Comparison of ENCODE assay signal across 18 cellular contexts in the genomic region with DNA sequence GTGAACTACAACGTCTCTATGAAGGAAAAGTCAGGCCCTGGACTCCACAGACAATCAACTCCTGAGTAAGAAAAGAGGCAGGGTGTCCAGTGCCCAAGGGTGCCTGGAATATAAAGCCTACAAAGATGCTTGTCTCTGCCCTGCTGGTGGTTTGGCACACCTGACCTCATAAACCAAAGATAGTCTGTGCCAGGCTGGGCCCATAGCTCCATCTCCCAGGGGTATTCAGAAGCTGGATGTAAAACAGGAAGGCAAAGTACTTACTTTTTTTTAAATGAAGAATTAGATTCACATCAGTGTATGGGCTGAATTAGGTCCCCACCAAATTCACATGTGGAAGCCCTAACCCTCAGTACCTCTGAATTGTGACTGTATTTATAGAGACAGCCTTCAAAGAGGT.
DNase-seq lines count a peak whose midpoint lies in the region; ATAC-seq, FAIRE-seq and TF ChIP-seq lines count a peak whose summit lies in the region.
"Had no signal": no experiment of that assay in that cellular context is flagged by ENCODE, and none has a peak within 500 bp of the region (broad histone marks: within the 10 kb centered on the region; RNA-seq: fewer than 3 reads in every experiment).

No MANE protein-coding gene starts in this region.

- H3K9ac ChIP-seq in K562 (ENCODE audit: insufficient read depth in 1 of 2, low read depth in 2 of 2, low read length in 2 of 2) (no peak overlapping the region), neural progenitor cell (no peak overlapping the region)
- H3K9ac ChIP-seq: KMS-11 had no signal

- POLR2A ChIA-PET in K562 (lab: Yijun Ruan, JAX), result interaction anchor here (1.0 to 1.3 kb wide), 2 partner anchors 13 to 67 kb away, joined by 3 read pairs; partner anchors contain the start of gene HERC1

- peaks cover 5% of the 10 kb centered on the region for H3K27me3 Mint-ChIP-seq in activated naive CD4-positive, alpha-beta T cell treated with anti-CD3 and anti-CD28 coated beads, Interleukin-2, amount 10 ng/mL, durations not matched to agents 7 days and 5 days
- H3K27me3 Mint-ChIP-seq in neural progenitor cell (ENCODE audit: insufficient read depth, low read depth), result peaks cover 8% of the 10 kb centered on the region

- H3K4me3 ChIP-seq in K562 (no peak overlapping the region), neural progenitor cell (no peak overlapping the region), thyroid gland (replicated peaks in 1 of 3) (no peak overlapping the region), right cardiac atrium (ENCODE audit: low read length) (no peak overlapping the region)
- H3K4me3 ChIP-seq: GM23338, MG63 had no signal

- H4K20me1 ChIP-seq in K562 (replicated peaks; ENCODE audit: control insufficient read depth, insufficient read depth, low read length), result no peaks in the 10 kb centered on the region
- H4K20me1 ChIP-seq in neural progenitor cell (ENCODE audit: low read depth), result no peaks in the 10 kb centered on the region

- H3K9me3 ChIP-seq in K562 (replicated peaks; ENCODE audit: control insufficient read depth, insufficient read depth, low read depth, low read length), result no peaks in the 10 kb centered on the region
- no peaks in the 10 kb centered on the region for H3K9me3 ChIP-seq in neural progenitor cell (ENCODE audit: low read depth)
- H3K9me3 ChIP-seq in thyroid gland, result no peaks in the 10 kb centered on the region
- no peaks in the 10 kb centered on the region for H3K9me3 ChIP-seq in right cardiac atrium (ENCODE audit: control insufficient read depth, low read length)
- H3K9me3 ChIP-seq: MG63 had no signal

- no peaks in the 10 kb centered on the region for H3K36me3 Mint-ChIP-seq in activated naive CD4-positive, alpha-beta T cell treated with anti-CD3 and anti-CD28 coated beads, Interleukin-2, amount 10 ng/mL, durations not matched to agents 7 days and 5 days
- no peaks in the 10 kb centered on the region for H3K36me3 Mint-ChIP-seq in neural progenitor cell
- H3K36me3 Mint-ChIP-seq: CD4-positive, CD25-positive, alpha-beta regulatory T cell had no signal

- H3K9me3 Mint-ChIP-seq in activated naive CD4-positive, alpha-beta T cell treated with anti-CD3 and anti-CD28 coated beads, Interleukin-2, amount 10 ng/mL, durations not matched to agents 7 days and 5 days, result peaks cover 4% of the 10 kb centered on the region
- no peaks in the 10 kb centered on the region for H3K9me3 Mint-ChIP-seq in neural progenitor cell
- H3K9me3 Mint-ChIP-seq: GM23338 had no signal

- no TSS peak for BruUV-seq in K562 (replicated peaks; lab: Mats Ljungman, UMichigan)

- H3K36me3 ChIP-seq in K562 (ENCODE audit: control insufficient read depth, insufficient read depth, low read length), result no peaks in the 10 kb centered on the region
- no peaks in the 10 kb centered on the region for H3K36me3 ChIP-seq in neural progenitor cell
- no peaks in the 10 kb centered on the region for H3K36me3 ChIP-seq in thyroid gland
- H3K36me3 ChIP-seq: MG63 had no signal

- WGBS in K562 (ENCODE audit: insufficient coverage, low coverage, missing lambda C conversion rate), result 67% methylated on average over 1 of the region's 1 CpG
- 87 to 100% methylated on average over 1 of the region's 1 CpG for WGBS in thyroid gland, 2 donors
- WGBS in right cardiac atrium, result 96% methylated on average over 1 of the region's 1 CpG

- no peaks in the 10 kb centered on the region for H3F3A ChIP-seq in neural progenitor cell (ENCODE audit: low read depth)

- no peak overlapping the region for H3K27ac ChIP-seq in K562 (ENCODE audit: extremely low read depth, low read depth, low read length)
- H3K27ac ChIP-seq in neural progenitor cell, result no peak overlapping the region
- peak overlapping the region in 2 of 3 donors; percentile 68 to 78 for H3K27ac ChIP-seq in thyroid gland
- H3K27ac ChIP-seq in right cardiac atrium (ENCODE audit: low read length), result no peak overlapping the region
- H3K27ac ChIP-seq: KMS-11 had no signal

- H3K4me2 ChIP-seq in K562 (ENCODE audit: insufficient read depth, low read length), result no peak overlapping the region
- no peak overlapping the region for H3K4me2 ChIP-seq in neural progenitor cell
- H3K4me2 ChIP-seq: GM23338, KMS-11 had no signal

- peak overlapping the region; percentile 17 for H3K27ac Mint-ChIP-seq in activated naive CD4-positive, alpha-beta T cell treated with anti-CD3 and anti-CD28 coated beads, Interleukin-2, amount 10 ng/mL, durations not matched to agents 7 days and 5 days
- H3K27ac Mint-ChIP-seq in neural progenitor cell, result no peak overlapping the region
- H3K27ac Mint-ChIP-seq: GM23338 had no signal

- H3K4me1 ChIP-seq in K562 (replicated peaks in 1 of 2; ENCODE audit: control insufficient read depth in 2 of 2, insufficient read depth in 2 of 2, low read length in 2 of 2), result peaks cover 41 to 50% of the 10 kb centered on the region in 2 experiments
- H3K4me1 ChIP-seq in neural progenitor cell, result peaks cover 15% of the 10 kb centered on the region
- peaks cover 8 to 34% of the 10 kb centered on the region in 2 donors for H3K4me1 ChIP-seq in thyroid gland
- H3K4me1 ChIP-seq in right cardiac atrium (ENCODE audit: control insufficient read depth, insufficient read depth, low read length), result peaks cover 15% of the 10 kb centered on the region

- TF ChIP-seq RAD21 in K562 (CRISPR knock-in tag; conservative IDR thresholded peaks at IDR 0.05 in 1 of 2, IDR thresholded peaks at IDR 0.05 in 1 of 2), result no peak

- ATAC-seq in K562, result no peak
- ATAC-seq in GM19395 (IDR thresholded peaks at IDR 0.05; ENCODE audit: unreplicated experiment), result no peak
- no peak for ATAC-seq in HG03439 (IDR thresholded peaks at IDR 0.05; ENCODE audit: unreplicated experiment)
- no peak for ATAC-seq in right cardiac atrium
- ATAC-seq: GM23338, PC-3 had no signal

- H2AFZ ChIP-seq in K562 (ENCODE audit: low read depth, low read length) (peak overlapping the region; percentile 44), neural progenitor cell (replicated peaks) (no peak overlapping the region)
- H2AFZ ChIP-seq: GM23338 had no signal

- H3K79me2 ChIP-seq in K562 (ENCODE audit: control insufficient read depth, insufficient read depth, low read length) (peaks cover 6% of the 10 kb centered on the region; the same call in 1 of the 3 replicates), neural progenitor cell (ENCODE audit: low read depth) (no peaks in the 10 kb centered on the region)

- no peak for FAIRE-seq in K562 (lab: Jason Lieb, UNC)
- FAIRE-seq: A204.1 had no signal

- no peak overlapping the region for H3K4me3 Mint-ChIP-seq in activated naive CD4-positive, alpha-beta T cell treated with anti-CD3 and anti-CD28 coated beads, Interleukin-2, amount 10 ng/mL, durations not matched to agents 7 days and 5 days
- H3K4me3 Mint-ChIP-seq in neural progenitor cell, result peak overlapping the region; percentile 27
- H3K4me3 Mint-ChIP-seq: GM23338 had no signal

- intact Hi-C loops in K562 (cut with micrococcal nuclease), result no loop called here
- intact Hi-C loops in thyroid gland (cut with DNase I), result no loop called here
- intact Hi-C loops in right cardiac atrium (cut with DNase I), result no loop called here

- no peak for DNase-seq in activated naive CD4-positive, alpha-beta T cell treated with anti-CD3 and anti-CD28 coated beads, Interleukin-2, amount 10 ng/mL, durations not matched to agents 7 days and 5 days
- DNase-seq in activated naive CD4-positive, alpha-beta T cell treated with Interleukin-2 at 50 U/mL for 16 hours, result no peak
- DNase-seq in K562 (ENCODE audit: extremely low read depth in 1 of 4, low spot score in 3 of 4) (no peak), neural progenitor cell (ENCODE audit: low spot score) (no peak), thyroid gland (no peak), right cardiac atrium (no peak)
- DNase-seq: Calu3; CD4-positive, CD25-positive, alpha-beta regulatory T cell; MG63; NCI-H1105; NCI-H1694 treated with DMSO at 0.1 percent for 48 hours; NCI-H446; PC-3 had no signal

- in situ Hi-C loops in K562 (cut with MboI), result no loop called here

- no peak for TF ChIP-seq CTCF in K562 (IDR thresholded peaks at IDR 0.05 in 2 of 3, conservative IDR thresholded peaks at IDR 0.05 in 1 of 3; ENCODE audit: insufficient read depth in 2 of 3, low read depth in 1 of 3, low read length in 3 of 3)
- no peak for TF ChIP-seq CTCF in neural progenitor cell (IDR thresholded peaks at IDR 0.05)
- no peak for TF ChIP-seq CTCF in thyroid gland (IDR thresholded peaks at IDR 0.05)

- H3K4me1 Mint-ChIP-seq in activated naive CD4-positive, alpha-beta T cell treated with anti-CD3 and anti-CD28 coated beads, Interleukin-2, amount 10 ng/mL, durations not matched to agents 7 days and 5 days, result peaks cover 49% of the 10 kb centered on the region
- H3K4me1 Mint-ChIP-seq in neural progenitor cell, result peaks cover 35% of the 10 kb centered on the region

- CTCF ChIA-PET in activated naive CD4-positive, alpha-beta T cell treated with anti-CD3 and anti-CD28 coated beads, Interleukin-2, amount 10 ng/mL, durations not matched to agents 7 days and 5 days (lab: Charles Lee), result interaction anchor here (0.8 to 1.3 kb wide), 2 partner anchors 8 to 9 kb away, joined by 3 read pairs; no protein-coding TSS in a partner anchor
- CTCF ChIA-PET in K562 (lab: Yijun Ruan, JAX; ENCODE audit: low intra/inter-chr PET ratio), result no interaction called here

- no peak for TF ChIP-seq POLR2A in K562 (conservative IDR thresholded peaks at IDR 0.05)
- TF ChIP-seq POLR2A in thyroid gland (IDR thresholded peaks at IDR 0.05), result no peak

- no peaks in the 10 kb centered on the region for H3K9me1 ChIP-seq in K562 (ENCODE audit: control insufficient read depth, insufficient read depth, low read length)

- H3K27me3 ChIP-seq in K562 (ENCODE audit: control insufficient read depth in 2 of 2, insufficient read depth in 2 of 2, low read length in 2 of 2), result no peaks in the 10 kb centered on the region
- no peaks in the 10 kb centered on the region for H3K27me3 ChIP-seq in neural progenitor cell
- H3K27me3 ChIP-seq in thyroid gland, result no peaks in the 10 kb centered on the region
- no peaks in the 10 kb centered on the region for H3K27me3 ChIP-seq in right cardiac atrium (ENCODE audit: control insufficient read depth, insufficient read depth)
- H3K27me3 ChIP-seq: MG63 had no signal

- TF ChIP-seq EP300 in K562 (IDR thresholded peaks at IDR 0.05; ENCODE audit: low read length), result no peak

TF ChIP-seq in K562, 482 proteins besides CTCF, POLR2A, EP300 and RAD21 (continues in another document):
- TF ChIP-seq ZC3H8 (IDR thresholded peaks at IDR 0.05), result no peak
- TF ChIP-seq ZNF583 (CRISPR knock-in tag; IDR thresholded peaks at IDR 0.05), result no peak

Comparison
In these comparisons a context has a peak if more than half of its experiments do, and no peak if none do; other contexts are left out.
1. H3K27ac ChIP-seq: peak in thyroid gland (2 of 3); none in K562 (single experiment), neural progenitor cell (single experiment) and right cardiac atrium (single experiment).